Comparison of ENCODE assay signal across 19 cellular contexts in the genomic region with DNA sequence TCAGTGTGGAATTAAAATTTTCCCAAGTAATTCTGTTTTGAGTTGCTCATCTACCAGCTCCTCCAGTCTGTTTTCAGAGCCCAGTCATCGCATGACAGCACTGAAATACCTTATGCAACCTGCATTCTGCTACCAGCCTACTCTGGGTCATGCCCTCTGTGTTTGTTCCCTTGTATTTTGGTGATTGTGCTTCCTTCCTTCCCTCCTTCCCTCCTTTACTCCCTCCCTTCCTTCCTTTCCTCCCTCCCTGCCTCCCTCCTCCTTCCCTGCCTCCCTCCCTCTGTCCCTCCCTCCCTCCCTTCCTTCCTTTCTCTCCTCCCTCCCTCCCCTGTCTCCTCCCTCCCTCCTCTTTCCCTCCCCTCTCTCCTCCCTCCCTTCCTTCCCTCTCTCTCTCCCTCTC.
A peak's percentile ranks its signal among the peaks of the same experiment; 100 is the strongest.
DNase-seq lines count a peak whose midpoint lies in the region; ATAC-seq, FAIRE-seq and TF ChIP-seq lines count a peak whose summit lies in the region.
"Had no signal": no experiment of that assay in that cellular context is flagged by ENCODE, and none has a peak within 500 bp of the region (broad histone marks: within the 10 kb centered on the region; RNA-seq: fewer than 3 reads in every experiment).

No MANE protein-coding gene starts in this region.

- H3K4me1 ChIP-seq in breast epithelium (no peaks in the 10 kb centered on the region), SJSA1 (replicated peaks) (peaks cover 26% of the 10 kb centered on the region), foreskin keratinocyte (no peaks in the 10 kb centered on the region)
- H3K4me1 ChIP-seq: BLaER1 treated with 17β-estradiol and CSF1 and Interleukin-3, amounts not matched to agents 10 nM and 100 nM had no signal

- POLR2A ChIA-PET in MCF 10A (lab: Yijun Ruan, JAX), result no interaction called here

- H3K4me3 ChIP-seq in breast epithelium (no peak overlapping the region), SJSA1 (no peak overlapping the region)
- H3K4me3 ChIP-seq: BLaER1 treated with 17β-estradiol and CSF1 and Interleukin-3, amounts not matched to agents 10 nM and 100 nM; thoracic aorta had no signal

- no peak for TF ChIP-seq POLR2A in breast epithelium (IDR thresholded peaks at IDR 0.05)

- ATAC-seq in foreskin keratinocyte, result peak; percentile 82
- ATAC-seq in GM19397 (IDR thresholded peaks at IDR 0.05; ENCODE audit: unreplicated experiment), result no peak
- no peak for ATAC-seq in GM18502 (IDR thresholded peaks at IDR 0.05; ENCODE audit: poor library complexity, unreplicated experiment)

- H3K9me3 ChIP-seq in breast epithelium (no peaks in the 10 kb centered on the region), SJSA1 (replicated peaks) (no peaks in the 10 kb centered on the region)
- H3K9me3 ChIP-seq: BLaER1 treated with 17β-estradiol and CSF1 and Interleukin-3, amounts not matched to agents 10 nM and 100 nM; thoracic aorta had no signal

- no peaks in the 10 kb centered on the region for H3K9me3 Mint-ChIP-seq in MCF 10A (ENCODE audit: unreplicated experiment)
- H3K9me3 Mint-ChIP-seq: activated naive CD8-positive, alpha-beta T cell treated with anti-CD3 and anti-CD28 coated beads, Interleukin-2, amount 10 ng/mL, durations not matched to agents 7 days and 5 days; nephron had no signal

- H3K36me3 ChIP-seq in breast epithelium, result no peaks in the 10 kb centered on the region
- H3K36me3 ChIP-seq in SJSA1, result no peaks in the 10 kb centered on the region
- H3K36me3 ChIP-seq: BLaER1 treated with 17β-estradiol and CSF1 and Interleukin-3, amounts not matched to agents 10 nM and 100 nM; thoracic aorta had no signal

- H3K27ac ChIP-seq in breast epithelium, result no peak overlapping the region
- peak overlapping the region; percentile 77 for H3K27ac ChIP-seq in SJSA1
- no peak overlapping the region for H3K27ac ChIP-seq in foreskin keratinocyte
- H3K27ac ChIP-seq: 22Rv1; BLaER1 treated with 17β-estradiol and CSF1 and Interleukin-3, amounts not matched to agents 10 nM and 100 nM; thoracic aorta had no signal

- H3K27me3 Mint-ChIP-seq in MCF 10A (ENCODE audit: insufficient read depth, unreplicated experiment), result no peaks in the 10 kb centered on the region
- H3K27me3 Mint-ChIP-seq: activated naive CD8-positive, alpha-beta T cell treated with anti-CD3 and anti-CD28 coated beads, Interleukin-2, amount 10 ng/mL, durations not matched to agents 7 days and 5 days had no signal

- peak; percentile 8 for DNase-seq in MCF 10A (ENCODE audit: unreplicated experiment)
- DNase-seq in breast epithelium (ENCODE audit: low spot score in 2 of 2), result no peak
- DNase-seq in SJSA1 (ENCODE audit: low read depth in 1 of 2, low spot score in 2 of 2), result peak in 1 of 2 experiments; percentile 46
- peak; percentile 10 to 52 for DNase-seq in foreskin keratinocyte
- DNase-seq in urothelium cell line (ENCODE audit: low spot score), result peak; percentile 8
- no peak for DNase-seq in AG08396 (ENCODE audit: low spot score)
- DNase-seq: activated naive CD8-positive, alpha-beta T cell treated with anti-CD3 and anti-CD28 coated beads, Interleukin-2, amount 10 ng/mL, durations not matched to agents 7 days and 5 days; kidney; NCI-H1048; NCI-H2081 treated with DMSO at 0.1 percent for 48 hours; NCI-H524 had no signal

- no peaks in the 10 kb centered on the region for H3K4me1 Mint-ChIP-seq in MCF 10A (ENCODE audit: insufficient read depth, unreplicated experiment)
- H3K4me1 Mint-ChIP-seq: activated naive CD8-positive, alpha-beta T cell treated with anti-CD3 and anti-CD28 coated beads, Interleukin-2, amount 10 ng/mL, durations not matched to agents 7 days and 5 days; nephron had no signal

- H3K27ac Mint-ChIP-seq in MCF 10A (ENCODE audit: low read depth, unreplicated experiment), result no peak overlapping the region
- H3K27ac Mint-ChIP-seq: activated naive CD8-positive, alpha-beta T cell treated with anti-CD3 and anti-CD28 coated beads, Interleukin-2, amount 10 ng/mL, durations not matched to agents 7 days and 5 days; nephron; T-helper 2 cell treated with Interferon-gamma antibody and Interleukin-4, amounts not matched to agents 5 μg/mL and 100 μg/mL, for 36 hours had no signal

- FAIRE-seq in urothelium cell line (lab: Jason Lieb, UNC), result no peak
- FAIRE-seq: GM12892, kidney had no signal

- BruUV-seq in MCF 10A (replicated peaks; lab: Mats Ljungman, UMichigan), result no TSS peak

- no peak overlapping the region for H3K4me3 Mint-ChIP-seq in MCF 10A (ENCODE audit: unreplicated experiment)
- H3K4me3 Mint-ChIP-seq: activated naive CD8-positive, alpha-beta T cell treated with anti-CD3 and anti-CD28 coated beads, Interleukin-2, amount 10 ng/mL, durations not matched to agents 7 days and 5 days; nephron; T-helper 2 cell treated with Interferon-gamma antibody and Interleukin-4, amounts not matched to agents 5 μg/mL and 100 μg/mL, for 36 hours had no signal

- no peaks in the 10 kb centered on the region for H3K36me3 Mint-ChIP-seq in MCF 10A (ENCODE audit: insufficient read depth, unreplicated experiment)
- H3K36me3 Mint-ChIP-seq: activated naive CD8-positive, alpha-beta T cell treated with anti-CD3 and anti-CD28 coated beads, Interleukin-2, amount 10 ng/mL, durations not matched to agents 7 days and 5 days had no signal

- CTCF ChIA-PET in MCF 10A (lab: Yijun Ruan, JAX), result no interaction called here

- H3K27me3 ChIP-seq in breast epithelium (no peaks in the 10 kb centered on the region), SJSA1 (replicated peaks) (no peaks in the 10 kb centered on the region), foreskin keratinocyte (no peaks in the 10 kb centered on the region)
- H3K27me3 ChIP-seq: BLaER1 treated with 17β-estradiol and CSF1 and Interleukin-3, amounts not matched to agents 10 nM and 100 nM had no signal

- intact Hi-C loops in MCF 10A (cut with micrococcal nuclease) (no loop called here), breast epithelium (cut with DNase I; ENCODE audit: low total_unique reads) (no loop called here)

- no peak for TF ChIP-seq CTCF in MCF 10A (IDR thresholded peaks at IDR 0.05; ENCODE audit: unreplicated experiment)
- TF ChIP-seq CTCF in breast epithelium (IDR thresholded peaks at IDR 0.05), result no peak
- no peak for TF ChIP-seq CTCF in foreskin keratinocyte (conservative IDR thresholded peaks at IDR 0.05)

Comparison
In these comparisons a context has a peak if more than half of its experiments do, and no peak if none do; other contexts are left out.
1. DNase-seq: peak in MCF 10A (single experiment), foreskin keratinocyte (2 of 2) and urothelium cell line (single experiment); none in breast epithelium (0 of 2) and AG08396 (single experiment).